In genomic region chrX:12798601-12799000, GRCh38 we compare ENCODE assay signal across 29 cellular contexts.
"Had no signal": no experiment of that assay in that cellular context is flagged by ENCODE, and none has a peak within 500 bp of the region (broad histone marks: within the 10 kb centered on the region; RNA-seq: fewer than 3 reads in every experiment).

No MANE protein-coding gene starts in this region.

- ATAC-seq: activated naive CD8-positive, alpha-beta T cell treated with anti-CD3 and anti-CD28 coated beads, Interleukin-2, amount 50 U/mL, for 24 hours; activated T-helper 17 cell treated with anti-CD3 and anti-CD28 coated beads, Interleukin-2, amount 50 U/mL, for 72 hours; body of pancreas; effector memory CD8-positive, alpha-beta T cell; heart right ventricle; natural killer cell; stimulated activated memory B cell treated with anti-CD40 and anti-IgM and Interleukin-4, amounts not matched to agents 10 μg/mL and 1 μg/mL and 100 μg/mL, for 72 hours; upper lobe of right lung had no signal

- H3K4me3 Mint-ChIP-seq: activated CD4-positive, alpha-beta memory T cell treated with anti-CD3 and anti-CD28 coated beads, Interleukin-2, amount 10 ng/mL, durations not matched to agents 7 days and 5 days; activated CD4-positive, alpha-beta T cell treated with anti-CD3 and anti-CD28 coated beads, Interleukin-2, amount 10 ng/mL, durations not matched to agents 7 days and 5 days; activated naive CD4-positive, alpha-beta T cell treated with anti-CD3 and anti-CD28 coated beads, Interleukin-2, amount 50 U/mL, for 24 hours; activated naive CD8-positive, alpha-beta T cell treated with anti-CD3 and anti-CD28 coated beads, Interleukin-2, amount 50 U/mL, for 24 hours; activated T-cell treated with anti-CD3 and anti-CD28 coated beads, Interleukin-2, amount 50 U/mL, for 24 hours; activated T-helper 17 cell treated with anti-CD3 and anti-CD28 coated beads, Interleukin-2, amount 50 U/mL, for 72 hours; effector memory CD8-positive, alpha-beta T cell; memory B cell; natural killer cell; neural progenitor cell; stimulated activated memory B cell treated with anti-CD40 and anti-IgM and Interleukin-4, amounts not matched to agents 10 μg/mL and 1 μg/mL and 100 μg/mL, for 72 hours had no signal

- H3K9me3 Mint-ChIP-seq: activated CD4-positive, alpha-beta memory T cell treated with anti-CD3 and anti-CD28 coated beads, Interleukin-2, amount 10 ng/mL, durations not matched to agents 7 days and 5 days; activated CD4-positive, alpha-beta T cell treated with anti-CD3 and anti-CD28 coated beads, Interleukin-2, amount 10 ng/mL, durations not matched to agents 7 days and 5 days; activated naive CD4-positive, alpha-beta T cell treated with anti-CD3 and anti-CD28 coated beads, Interleukin-2, amount 50 U/mL, for 24 hours; activated naive CD8-positive, alpha-beta T cell treated with anti-CD3 and anti-CD28 coated beads, Interleukin-2, amount 50 U/mL, for 24 hours; activated T-helper 17 cell treated with anti-CD3 and anti-CD28 coated beads, Interleukin-2, amount 50 U/mL, for 72 hours; effector memory CD8-positive, alpha-beta T cell; memory B cell; natural killer cell; stimulated activated memory B cell treated with anti-CD40 and anti-IgM and Interleukin-4, amounts not matched to agents 10 μg/mL and 1 μg/mL and 100 μg/mL, for 72 hours had no signal

- H3K27ac Mint-ChIP-seq: activated CD4-positive, alpha-beta memory T cell treated with anti-CD3 and anti-CD28 coated beads, Interleukin-2, amount 10 ng/mL, durations not matched to agents 7 days and 5 days; activated CD4-positive, alpha-beta T cell treated with anti-CD3 and anti-CD28 coated beads, Interleukin-2, amount 10 ng/mL, durations not matched to agents 7 days and 5 days; activated naive CD4-positive, alpha-beta T cell treated with anti-CD3 and anti-CD28 coated beads, Interleukin-2, amount 50 U/mL, for 24 hours; activated naive CD8-positive, alpha-beta T cell treated with anti-CD3 and anti-CD28 coated beads, Interleukin-2, amount 50 U/mL, for 24 hours; activated T-cell treated with anti-CD3 and anti-CD28 coated beads, Interleukin-2, amount 50 U/mL, for 24 hours; activated T-helper 17 cell treated with anti-CD3 and anti-CD28 coated beads, Interleukin-2, amount 50 U/mL, for 72 hours; effector memory CD8-positive, alpha-beta T cell; memory B cell; natural killer cell; neural progenitor cell; stimulated activated memory B cell treated with anti-CD40 and anti-IgM and Interleukin-4, amounts not matched to agents 10 μg/mL and 1 μg/mL and 100 μg/mL, for 72 hours had no signal

- H3K4me3 ChIP-seq: body of pancreas, heart right ventricle, neural progenitor cell, right atrium auricular region, smooth muscle cell, stomach, thyroid gland, upper lobe of right lung had no signal

- H3K27me3 Mint-ChIP-seq: activated CD4-positive, alpha-beta memory T cell treated with anti-CD3 and anti-CD28 coated beads, Interleukin-2, amount 10 ng/mL, durations not matched to agents 7 days and 5 days; activated CD4-positive, alpha-beta T cell treated with anti-CD3 and anti-CD28 coated beads, Interleukin-2, amount 10 ng/mL, durations not matched to agents 7 days and 5 days; activated naive CD4-positive, alpha-beta T cell treated with anti-CD3 and anti-CD28 coated beads, Interleukin-2, amount 50 U/mL, for 24 hours; activated naive CD8-positive, alpha-beta T cell treated with anti-CD3 and anti-CD28 coated beads, Interleukin-2, amount 50 U/mL, for 24 hours; activated T-helper 17 cell treated with anti-CD3 and anti-CD28 coated beads, Interleukin-2, amount 50 U/mL, for 72 hours; effector memory CD8-positive, alpha-beta T cell; memory B cell; stimulated activated memory B cell treated with anti-CD40 and anti-IgM and Interleukin-4, amounts not matched to agents 10 μg/mL and 1 μg/mL and 100 μg/mL, for 72 hours had no signal

- H3K9ac ChIP-seq: neural progenitor cell had no signal

- H3K4me2 ChIP-seq: neural progenitor cell, smooth muscle cell had no signal

- H3K27ac ChIP-seq: body of pancreas, heart right ventricle, neural progenitor cell, right atrium auricular region, stomach, thyroid gland, upper lobe of right lung had no signal

- H3K36me3 ChIP-seq: neural progenitor cell, right atrium auricular region, thyroid gland, upper lobe of right lung had no signal

- H3K36me3 Mint-ChIP-seq: natural killer cell had no signal

- H3K9me3 ChIP-seq: body of pancreas, thyroid gland, upper lobe of right lung had no signal

- H3K27me3 ChIP-seq: body of pancreas, neural progenitor cell, right atrium auricular region, stomach, thyroid gland, upper lobe of right lung had no signal

- H2AFZ ChIP-seq: neural progenitor cell had no signal

- DNase-seq: activated CD4-positive, alpha-beta memory T cell treated with anti-CD3 and anti-CD28 coated beads, Interleukin-2, amount 10 ng/mL, durations not matched to agents 7 days and 5 days; activated CD4-positive, alpha-beta T cell treated with anti-CD3 and anti-CD28 coated beads, Interleukin-2, amount 10 ng/mL, durations not matched to agents 7 days and 5 days; activated CD4-positive, CD25-positive, alpha-beta regulatory T cell treated with anti-CD3 and anti-CD28 coated beads, Interleukin-2, amount 50 U/mL, for 72 hours; activated CD8-positive, alpha-beta memory T cell treated with anti-CD3 and anti-CD28 coated beads, Interleukin-2, amount 50 U/mL, for 48 hours; activated naive CD8-positive, alpha-beta T cell treated with anti-CD3 and anti-CD28 coated beads, Interleukin-2, amount 50 U/mL, for 24 hours; activated T-cell treated with anti-CD3 and anti-CD28 coated beads, Interleukin-2, amount 50 U/mL, for 24 hours; anterior cingulate cortex; body of pancreas; cortex of kidney; effector memory CD8-positive, alpha-beta T cell; erythroblast; foreskin melanocyte; heart right ventricle; islet precursor cell; natural killer cell; stimulated activated CD4-positive, alpha-beta T cell treated with anti-CD3 and anti-CD28 coated beads, Interleukin-1b, Interleukin-23, amount 100 ng/mL, for 48 hours; stimulated activated CD4-positive, alpha-beta T cell treated with anti-CD3 and anti-CD28 coated beads, Interleukin-4, amount 100 ng/mL, for 4 hours; stimulated activated CD8-positive, alpha-beta memory T cell treated with anti-CD3 and anti-CD28 coated beads, Interleukin-4, amount 100 ng/mL, for 48 hours; stomach; T-helper 2 cell; thyroid gland; upper lobe of right lung had no signal

- H3K4me1 Mint-ChIP-seq: activated T-helper 17 cell treated with anti-CD3 and anti-CD28 coated beads, Interleukin-2, amount 50 U/mL, for 72 hours; neural progenitor cell; stimulated activated memory B cell treated with anti-CD40 and anti-IgM and Interleukin-4, amounts not matched to agents 10 μg/mL and 1 μg/mL and 100 μg/mL, for 72 hours had no signal

- H3K4me1 ChIP-seq: body of pancreas, heart right ventricle, neural progenitor cell, right atrium auricular region, stomach, thyroid gland, upper lobe of right lung had no signal
